ENCODE assay signal across 8 cellular contexts in genomic region chr5:133460172-133460758, GRCh38.
DNase-seq lines count a peak whose midpoint lies in the region; ATAC-seq and TF ChIP-seq lines count a peak whose summit lies in the region.

No MANE protein-coding gene starts in this region.

- H3K36me3 ChIP-seq in RWPE2 (ENCODE audit: low read depth) (no peaks in the 10 kb centered on the region), endodermal cell (ENCODE audit: control insufficient read depth, insufficient read depth, low read length) (no peaks in the 10 kb centered on the region), spleen (no peaks in the 10 kb centered on the region)

- H3K9ac ChIP-seq in endodermal cell (ENCODE audit: extremely low read depth, low read length, poor library complexity, severe bottlenecking): no peak overlapping the region

- no peak for ATAC-seq in left ventricle myocardium superior
- no peak for ATAC-seq in left cardiac atrium
- ATAC-seq in RWPE2 (ENCODE audit: low read depth): peak; percentile 40; the same call in 1 of the 3 replicates
- no peak for ATAC-seq in GM19395 (IDR thresholded peaks at IDR 0.05; ENCODE audit: unreplicated experiment)
- no peak for ATAC-seq in HG02973 (IDR thresholded peaks at IDR 0.05; ENCODE audit: unreplicated experiment)

- no peak overlapping the region for H3K27ac Mint-ChIP-seq in endodermal cell

- H3K36me3 Mint-ChIP-seq in endodermal cell (ENCODE audit: low read depth): no peaks in the 10 kb centered on the region

- H3K27ac ChIP-seq in RWPE2 (ENCODE audit: poor library complexity, severe bottlenecking): no peak overlapping the region
- H3K27ac ChIP-seq in endodermal cell (ENCODE audit: low read depth, low read length): no peak overlapping the region
- H3K27ac ChIP-seq in spleen: no peak overlapping the region

- H3K9me3 ChIP-seq in RWPE2 (ENCODE audit: severe bottlenecking): no peaks in the 10 kb centered on the region
- H3K9me3 ChIP-seq in endodermal cell (ENCODE audit: control insufficient read depth, low read length): no peaks in the 10 kb centered on the region
- H3K9me3 ChIP-seq in spleen: no peaks in the 10 kb centered on the region

- DNase-seq in left ventricle myocardium superior (peak; percentile 39), left cardiac atrium (no peak), RWPE2 (ENCODE audit: low spot score) (no peak), endodermal cell (peak; percentile 89), spleen (no peak), NCI-H2029 treated with DMSO at 0.1 percent for 48 hours (lab: John Stamatoyannopoulos, UW) (no peak)

- no peaks in the 10 kb centered on the region for H3K4me1 Mint-ChIP-seq in endodermal cell

- H3K4me3 Mint-ChIP-seq in endodermal cell: no peak overlapping the region

- TF ChIP-seq POLR2A in spleen (IDR thresholded peaks at IDR 0.05): no peak

- intact Hi-C loops in left ventricle myocardium superior (cut with micrococcal nuclease) (no loop called here), left cardiac atrium (cut with DNase I) (no loop called here), spleen (cut with DNase I; ENCODE audit: low total_unique reads) (no loop called here)

- H3K4me1 ChIP-seq in RWPE2 (ENCODE audit: insufficient read depth, poor library complexity, severe bottlenecking) (no peaks in the 10 kb centered on the region), endodermal cell (ENCODE audit: control insufficient read depth, insufficient read depth, low read length) (no peaks in the 10 kb centered on the region), spleen (no peaks in the 10 kb centered on the region)

- no peaks in the 10 kb centered on the region for H3K27me3 Mint-ChIP-seq in endodermal cell (ENCODE audit: insufficient read depth)

- H3K9me3 Mint-ChIP-seq in endodermal cell: no peaks in the 10 kb centered on the region

- no peaks in the 10 kb centered on the region for H3K27me3 ChIP-seq in RWPE2 (ENCODE audit: insufficient read depth, poor library complexity, severe bottlenecking)
- H3K27me3 ChIP-seq in endodermal cell (ENCODE audit: control insufficient read depth, insufficient read depth, low read length, poor library complexity, severe bottlenecking): no peaks in the 10 kb centered on the region
- H3K27me3 ChIP-seq in spleen (replicated peaks in 1 of 7): no peaks in the 10 kb centered on the region

- TF ChIP-seq CTCF in RWPE2 (IDR thresholded peaks at IDR 0.05; ENCODE audit: poor library complexity, severe bottlenecking) (peak; percentile 88), endodermal cell (conservative IDR thresholded peaks at IDR 0.05) (peak; percentile 98), spleen (IDR thresholded peaks at IDR 0.05 in 8 of 11, conservative IDR thresholded peaks at IDR 0.05 in 3 of 11) (peak in 6 of 11 experiments; percentile 31 to 47 (median 41))

- H3K4me3 ChIP-seq in RWPE2 (ENCODE audit: severe bottlenecking) (no peak overlapping the region), endodermal cell (ENCODE audit: low read length) (no peak overlapping the region), spleen (no peak overlapping the region)

- 61 to 63% methylated on average over 9 to 12 of the region's 12 CpGs for WGBS in endodermal cell (ENCODE audit: insufficient coverage in 1 of 2, insufficient read length in 1 of 2), 2 experiments
- whole genome bisulfite sequencing in spleen, 5 donors: 67 to 74% (median 69%) methylated on average over 12 of the region's 12 CpGs

Comparison
In these comparisons a context has a peak if more than half of its experiments do, and no peak if none do; other contexts are left out.
1. DNase-seq: peak in left ventricle myocardium superior (single experiment) and endodermal cell (single experiment); none in left cardiac atrium (single experiment), RWPE2 (single experiment), spleen (single experiment) and NCI-H2029 treated with DMSO at 0.1 percent for 48 hours (single experiment).
2. CTCF ChIP-seq: peak in every context shown above with its lines; median percentile 98 in endodermal cell; 88 in RWPE2; 41 in spleen.